8 cellular contexts compared by ENCODE assay signal in the genomic region with DNA sequence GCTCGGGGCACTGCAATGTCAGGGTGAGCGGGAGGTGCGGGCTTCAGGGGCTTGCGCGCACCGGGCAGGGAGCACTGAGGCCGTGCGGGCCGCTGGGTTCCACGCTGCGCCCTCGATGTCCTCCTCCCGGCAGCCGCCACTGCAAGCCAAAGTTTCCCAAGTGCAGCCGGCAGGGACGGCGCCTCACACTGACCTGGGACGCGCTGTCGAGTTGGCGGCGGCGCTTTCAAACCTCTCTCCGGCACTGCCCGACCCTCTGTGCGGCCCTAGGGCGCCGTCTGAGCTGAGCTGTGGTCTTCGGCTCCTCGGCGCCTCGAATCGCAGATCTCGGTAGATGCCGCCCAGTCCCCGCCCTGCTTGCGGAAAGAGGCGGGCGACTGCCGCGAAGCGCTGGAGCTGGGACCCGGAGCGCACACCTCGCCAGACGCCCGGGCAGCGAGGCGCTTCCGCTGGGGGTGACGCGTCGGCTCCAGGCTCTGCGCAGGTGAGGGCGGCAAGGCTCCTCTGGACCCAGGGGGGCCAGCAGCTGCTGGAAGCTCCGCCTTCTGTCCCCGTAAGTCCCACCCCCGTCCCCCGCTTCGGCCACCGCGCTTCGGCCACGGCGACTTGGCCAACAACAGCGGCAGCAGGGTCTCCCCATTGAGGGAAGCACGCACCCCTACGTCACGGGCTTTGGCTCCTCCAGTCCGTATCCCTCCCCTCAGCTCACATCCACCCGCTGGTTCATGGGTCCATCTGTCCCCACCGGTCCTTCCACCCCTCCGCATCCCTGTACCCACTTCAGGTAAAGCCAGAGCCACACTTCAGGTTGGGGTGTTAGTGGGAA. TPM values are rescaled to one million over a fixed set of nuclear protein-coding genes. Genes with fewer than 3 reads are reported as not detected.
DNase-seq lines count a peak whose midpoint lies in the region; ATAC-seq, FAIRE-seq and TF ChIP-seq lines count a peak whose summit lies in the region.

A gene (minus strand): TSS at position 320 of the 826 bp plus-strand sequence. CDS start 10,261 bp downstream, outside the sequence.

- no peak for FAIRE-seq in HTR-8/SVneo (lab: Jason Lieb, UNC)

- intact Hi-C loops in CD4-positive, alpha-beta T cell (cut with DNase I, micrococcal nuclease), result no loop called here

- H3K9me3 Mint-ChIP-seq in activated T-cell treated with anti-CD3 and anti-CD28 coated beads, Interleukin-2, amount 50 U/mL, for 24 hours, result no peaks in the 10 kb centered on the region
- H3K9me3 Mint-ChIP-seq in CD4-positive, alpha-beta T cell, result no peaks in the 10 kb centered on the region

- no peaks in the 10 kb centered on the region for H3K36me3 Mint-ChIP-seq in activated T-cell treated with anti-CD3 and anti-CD28 coated beads, Interleukin-2, amount 50 U/mL, for 24 hours (ENCODE audit: low read depth)
- no peaks in the 10 kb centered on the region for H3K36me3 Mint-ChIP-seq in CD4-positive, alpha-beta T cell (ENCODE audit: low read depth)

- peak; percentile 16 for DNase-seq in GM03348 (ENCODE audit: low spot score)
- peak; percentile 31 for DNase-seq in HTR-8/SVneo (ENCODE audit: insufficient read length, low spot score)
- DNase-seq in activated T-cell treated with anti-CD3 and anti-CD28 coated beads, Interleukin-2, amount 50 U/mL, for 24 hours, result peak; percentile 49
- peak; percentile 26 for DNase-seq in right atrium auricular region (ENCODE audit: low spot score)
- DNase-seq in skeletal muscle cell (ENCODE audit: low read depth), result no peak
- no peak for DNase-seq in CD4-positive, alpha-beta T cell

- H3K4me3 ChIP-seq in right atrium auricular region (peak within 1 kb of the TSS in 1 of 2 donors; percentile 37), skeletal muscle cell (ENCODE audit: low read depth, low read length) (peak within 1 kb of the TSS; percentile 39)

- no peaks in the 10 kb centered on the region for H3K9me3 ChIP-seq in right atrium auricular region
- no peaks in the 10 kb centered on the region for H3K9me3 ChIP-seq in CD4-positive, alpha-beta T cell (ENCODE audit: control insufficient read depth, low read length)

- CTCF ChIA-PET in CD4-positive, alpha-beta T cell (lab: Charles Lee), result no interaction called here

- H3K27me3 ChIP-seq in right atrium auricular region, result peaks cover 0 to 19% of the 10 kb centered on the region in 2 donors
- peaks cover 74% of the 10 kb centered on the region for H3K27me3 ChIP-seq in CD4-positive, alpha-beta T cell (ENCODE audit: control insufficient read depth, insufficient read depth, low read length)

- peaks cover 5% of the 10 kb centered on the region for H3K4me1 Mint-ChIP-seq in activated T-cell treated with anti-CD3 and anti-CD28 coated beads, Interleukin-2, amount 50 U/mL, for 24 hours (ENCODE audit: low read depth)
- H3K4me1 Mint-ChIP-seq in CD4-positive, alpha-beta T cell (ENCODE audit: low read depth), result no peaks in the 10 kb centered on the region

- H3K27me3 Mint-ChIP-seq in activated T-cell treated with anti-CD3 and anti-CD28 coated beads, Interleukin-2, amount 50 U/mL, for 24 hours, result peaks cover 65% of the 10 kb centered on the region
- H3K27me3 Mint-ChIP-seq in CD4-positive, alpha-beta T cell, result peaks cover 75% of the 10 kb centered on the region

- POLR2A ChIA-PET in CD4-positive, alpha-beta T cell (lab: Charles Lee), result no interaction called here

- no peak for TF ChIP-seq CTCF in right atrium auricular region (IDR thresholded peaks at IDR 0.05)
- no peak for TF ChIP-seq CTCF in CD4-positive, alpha-beta T cell (IDR thresholded peaks at IDR 0.05)

- no peak within 1 kb of the TSS for H3K27ac Mint-ChIP-seq in activated T-cell treated with anti-CD3 and anti-CD28 coated beads, Interleukin-2, amount 50 U/mL, for 24 hours
- H3K27ac Mint-ChIP-seq in CD4-positive, alpha-beta T cell, result no peak within 1 kb of the TSS

- ATAC-seq in HG02973 (IDR thresholded peaks at IDR 0.05; ENCODE audit: unreplicated experiment) (no peak), HG02852 (IDR thresholded peaks at IDR 0.05; ENCODE audit: unreplicated experiment) (no peak)
- ATAC-seq in CD4-positive, alpha-beta T cell (ENCODE audit: poor library complexity), result no peak

- H3K4me3 Mint-ChIP-seq in activated T-cell treated with anti-CD3 and anti-CD28 coated beads, Interleukin-2, amount 50 U/mL, for 24 hours, result peak within 1 kb of the TSS; percentile 60
- H3K4me3 Mint-ChIP-seq in CD4-positive, alpha-beta T cell, result no peak within 1 kb of the TSS

- peaks cover 0 to 16% of the 10 kb centered on the region in 2 donors for H3K4me1 ChIP-seq in right atrium auricular region

- H3K27ac ChIP-seq in right atrium auricular region, result no peak within 1 kb of the TSS
- H3K27ac ChIP-seq in CD4-positive, alpha-beta T cell (ENCODE audit: low read depth, low read length), result no peak within 1 kb of the TSS

- H3K36me3 ChIP-seq in right atrium auricular region, result no peaks in the 10 kb centered on the region

RNA-seq across cellular contexts. Expression of the gene that starts here (rescaled TPM):
- not detected for total RNA-seq in right atrium auricular region
- not detected for total RNA-seq in CD4-positive, alpha-beta T cell

Comparison
In these comparisons a context has a peak if more than half of its experiments do, and no peak if none do; other contexts are left out.
1. Peak in DNase-seq in right atrium auricular region; RNA of the gene not detected or under 1 TPM.
2. DNase-seq: peak in GM03348 (single experiment), HTR-8/SVneo (single experiment) and activated T-cell treated with anti-CD3 and anti-CD28 coated beads, Interleukin-2, amount 50 U/mL, for 24 hours (single experiment); none in skeletal muscle cell (single experiment) and CD4-positive, alpha-beta T cell (0 of 10).